ENCODE assay signal across 14 cellular contexts in the genomic region with DNA sequence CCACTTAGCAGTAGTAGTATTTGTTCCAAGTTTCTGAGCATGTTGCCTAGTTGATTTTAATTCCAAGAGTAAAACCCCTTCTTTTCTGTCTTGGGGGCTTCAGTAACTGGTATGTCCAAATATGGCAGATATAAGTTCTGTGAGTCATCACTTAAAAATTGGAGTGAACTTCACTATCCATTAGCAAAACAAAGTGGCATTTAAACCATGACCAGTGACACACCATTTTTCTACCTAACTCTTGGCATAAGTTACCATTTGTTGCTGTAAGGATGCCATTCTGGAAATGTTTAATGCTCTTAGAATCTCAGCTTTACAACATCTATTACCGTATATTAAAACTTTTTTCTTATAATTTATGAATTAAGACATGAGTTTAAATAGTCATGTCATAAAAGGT.
DNase-seq lines count a peak whose midpoint lies in the region; ATAC-seq, FAIRE-seq and TF ChIP-seq lines count a peak whose summit lies in the region.
"Had no signal": no experiment of that assay in that cellular context is flagged by ENCODE, and none has a peak within 500 bp of the region (broad histone marks: within the 10 kb centered on the region; RNA-seq: fewer than 3 reads in every experiment).

No MANE protein-coding gene starts in this region.

- H3K4me1 Mint-ChIP-seq in osteocyte (ENCODE audit: unreplicated experiment) = peaks cover 27% of the 10 kb centered on the region
- no peaks in the 10 kb centered on the region for H3K4me1 Mint-ChIP-seq in WTC11

- H3K4me3 Mint-ChIP-seq in osteocyte (ENCODE audit: unreplicated experiment) (no peak overlapping the region), WTC11 (no peak overlapping the region)

- 45% methylated on average over 1 of the region's 1 CpG for WGBS in esophagus muscularis mucosa

- H3K36me3 Mint-ChIP-seq in osteocyte (ENCODE audit: unreplicated experiment) (peaks cover 44% of the 10 kb centered on the region), WTC11 (peaks cover 5% of the 10 kb centered on the region)
- no peaks in the 10 kb centered on the region for H3K36me3 Mint-ChIP-seq in activated naive CD4-positive, alpha-beta T cell treated with anti-CD3 and anti-CD28 coated beads, Interleukin-2, amount 50 U/mL, for 72 hours

- peaks cover 48 to 81% (median 71%) of the 10 kb centered on the region in 4 donors for H3K4me1 ChIP-seq in esophagus muscularis mucosa

- no peak overlapping the region for H3K4me3 ChIP-seq in AG04449 (ENCODE audit: low read depth, low read length)
- H3K4me3 ChIP-seq in esophagus muscularis mucosa = no peak overlapping the region
- H3K4me3 ChIP-seq: PC-9, spleen had no signal

- no peak for TF ChIP-seq CTCF in AG04449 (IDR thresholded peaks at IDR 0.05; ENCODE audit: insufficient read depth, low read length, missing control alignments)
- TF ChIP-seq CTCF in esophagus muscularis mucosa (IDR thresholded peaks at IDR 0.05) = no peak
- no peak for TF ChIP-seq CTCF in osteocyte (IDR thresholded peaks at IDR 0.05)
- TF ChIP-seq CTCF in WTC11 (IDR thresholded peaks at IDR 0.05) = no peak

- peaks cover 45 to 95% (median 83%) of the 10 kb centered on the region in 4 donors for H3K36me3 ChIP-seq in esophagus muscularis mucosa

- intact Hi-C loops in esophagus muscularis mucosa (cut with DNase I) = no loop called here

- FAIRE-seq in RCC 7860 (lab: Jason Lieb, UNC) = peak; percentile 2

- H3K9me3 Mint-ChIP-seq in osteocyte (ENCODE audit: unreplicated experiment) (no peaks in the 10 kb centered on the region), WTC11 (no peaks in the 10 kb centered on the region)
- no peaks in the 10 kb centered on the region for H3K9me3 Mint-ChIP-seq in activated naive CD4-positive, alpha-beta T cell treated with anti-CD3 and anti-CD28 coated beads, Interleukin-2, amount 50 U/mL, for 72 hours

- DNase-seq in AG04449 (ENCODE audit: low read depth, low spot score) = peak; percentile 44
- DNase-seq in RCC 7860 (ENCODE audit: low spot score) = peak; percentile 35
- no peak for DNase-seq in esophagus muscularis mucosa (ENCODE audit: extremely low spot score)
- no peak for DNase-seq in osteocyte (ENCODE audit: extremely low spot score, unreplicated experiment)
- no peak for DNase-seq in WTC11 (ENCODE audit: low spot score)
- DNase-seq in activated naive CD4-positive, alpha-beta T cell treated with anti-CD3 and anti-CD28 coated beads, Interleukin-2, amount 50 U/mL, for 72 hours (ENCODE audit: low spot score in 2 of 2) = no peak
- DNase-seq in NCI-H146 (lab: John Stamatoyannopoulos, UW) = no peak
- DNase-seq: activated naive CD4-positive, alpha-beta T cell treated with anti-CD3 and anti-CD28 coated beads, Interleukin-2, amount 50 U/mL, for 16 hours; effector memory CD4-positive, alpha-beta T cell; NCI-H226; PC-9; spleen had no signal

- peak overlapping the region; percentile 65 to 77 (median 66) for H3K27ac ChIP-seq in esophagus muscularis mucosa (replicated peaks in 1 of 4)
- H3K27ac ChIP-seq: C4-2B, PC-9 had no signal

- H3K27ac Mint-ChIP-seq in osteocyte (ENCODE audit: unreplicated experiment) = peak overlapping the region; percentile 81
- no peak overlapping the region for H3K27ac Mint-ChIP-seq in WTC11
- no peak overlapping the region for H3K27ac Mint-ChIP-seq in activated naive CD4-positive, alpha-beta T cell treated with anti-CD3 and anti-CD28 coated beads, Interleukin-2, amount 50 U/mL, for 72 hours

- CTCF ChIA-PET in AG04449 (lab: Yijun Ruan, JAX) (interaction anchor here (0.7 to 7.4 kb wide), 3 partner anchors 9 to 323 kb away, joined by 3 to 109 read pairs (median 4); no protein-coding TSS in a partner anchor), WTC11 (lab: Charles Lee) (interaction anchor here (0.8 kb wide), 1 partner anchor 13 kb away, joined by 3 read pairs; no protein-coding TSS in a partner anchor)

- no peak for TF ChIP-seq POLR2A in esophagus muscularis mucosa (IDR thresholded peaks at IDR 0.05; ENCODE audit: low read depth)

- no peaks in the 10 kb centered on the region for H3K27me3 Mint-ChIP-seq in osteocyte (ENCODE audit: unreplicated experiment)
- H3K27me3 Mint-ChIP-seq in WTC11 (ENCODE audit: low read depth) = no peaks in the 10 kb centered on the region

- no peak for ATAC-seq in WTC11
- no peak for ATAC-seq in GM21529 (IDR thresholded peaks at IDR 0.05; ENCODE audit: unreplicated experiment)
- ATAC-seq in activated naive CD4-positive, alpha-beta T cell treated with anti-CD3 and anti-CD28 coated beads, Interleukin-2, amount 50 U/mL, for 72 hours = no peak

- H3K27me3 ChIP-seq in esophagus muscularis mucosa = no peaks in the 10 kb centered on the region
- H3K27me3 ChIP-seq: spleen had no signal

- no peak for TF ChIP-seq EP300 in esophagus muscularis mucosa (IDR thresholded peaks at IDR 0.05)

- no peaks in the 10 kb centered on the region for H3K9me3 ChIP-seq in esophagus muscularis mucosa
- H3K9me3 ChIP-seq: spleen had no signal

- POLR2A ChIA-PET in AG04449 (lab: Yijun Ruan, JAX) = no interaction called here
- POLR2A ChIA-PET in WTC11 (lab: Charles Lee) = no interaction called here

TF ChIP-seq in WTC11, 78 proteins besides CTCF, POLR2A, EP300 and RAD21:
- no peak for TF ChIP-seq SOX15 (CRISPR knock-in tag; IDR thresholded peaks at IDR 0.05)
- no peak for TF ChIP-seq AFF4 (CRISPR knock-in tag; IDR thresholded peaks at IDR 0.05; ENCODE audit: borderline replicate concordance)
- TF ChIP-seq MYBL2 (CRISPR knock-in tag; IDR thresholded peaks at IDR 0.05) = no peak
- no peak for TF ChIP-seq JAZF1 (CRISPR knock-in tag; IDR thresholded peaks at IDR 0.05)
- no peak for TF ChIP-seq CBFB (CRISPR knock-in tag; IDR thresholded peaks at IDR 0.05; ENCODE audit: low read depth)
- no peak for TF ChIP-seq NR1H2 (CRISPR knock-in tag; IDR thresholded peaks at IDR 0.05)
- TF ChIP-seq, protein P1, sequence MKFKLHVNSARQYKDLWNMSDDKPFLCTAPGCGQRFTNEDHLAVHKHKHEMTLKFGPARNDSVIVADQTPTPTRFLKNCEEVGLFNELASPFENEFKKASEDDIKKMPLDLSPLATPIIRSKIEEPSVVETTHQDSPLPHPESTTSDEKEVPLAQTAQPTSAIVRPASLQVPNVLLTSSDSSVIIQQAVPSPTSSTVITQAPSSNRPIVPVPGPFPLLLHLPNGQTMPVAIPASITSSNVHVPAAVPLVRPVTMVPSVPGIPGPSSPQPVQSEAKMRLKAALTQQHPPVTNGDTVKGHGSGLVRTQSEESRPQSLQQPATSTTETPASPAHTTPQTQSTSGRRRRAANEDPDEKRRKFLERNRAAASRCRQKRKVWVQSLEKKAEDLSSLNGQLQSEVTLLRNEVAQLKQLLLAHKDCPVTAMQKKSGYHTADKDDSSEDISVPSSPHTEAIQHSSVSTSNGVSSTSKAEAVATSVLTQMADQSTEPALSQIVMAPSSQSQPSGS (CRISPR knock-in tag; IDR thresholded peaks at IDR 0.05; ENCODE audit: borderline replicate concordance, low read depth) = no peak
- no peak for TF ChIP-seq USF2 (CRISPR knock-in tag; IDR thresholded peaks at IDR 0.05)
- TF ChIP-seq JUN (CRISPR knock-in tag; IDR thresholded peaks at IDR 0.05) = no peak
- no peak for TF ChIP-seq GABPB1 (CRISPR knock-in tag; IDR thresholded peaks at IDR 0.05)

Comparison
In these comparisons a context has a peak if more than half of its experiments do, and no peak if none do; other contexts are left out.
1. DNase-seq: peak in AG04449 (single experiment) and RCC 7860 (single experiment); none in esophagus muscularis mucosa (single experiment), osteocyte (single experiment), WTC11 (single experiment), activated naive CD4-positive, alpha-beta T cell treated with anti-CD3 and anti-CD28 coated beads, Interleukin-2, amount 50 U/mL, for 72 hours (0 of 2) and NCI-H146 (single experiment).